Comparison of ENCODE assay signal across 5 cellular contexts in genomic region chrX:153283982-153284381, GRCh38. TPM values are rescaled to one million over a fixed set of nuclear protein-coding genes. Genes with fewer than 3 reads are reported as not detected.
"Had no signal": no experiment of that assay in that cellular context is flagged by ENCODE, and none has a peak within 500 bp of the region (broad histone marks: within the 10 kb centered on the region; RNA-seq: fewer than 3 reads in every experiment).

No MANE protein-coding gene starts in this region.

RNA-seq across cellular contexts. Expression of gene PNMA6F, which starts 37.6 kb away (rescaled TPM):
- total RNA-seq: GM23248, H4, H7, H9, HFFc6 had no signal
- polyA plus RNA-seq: GM23248 had no signal
